In genomic region chr16:1194665-1195392, GRCh38 we compare ENCODE assay signal across 8 cellular contexts. TPM values are rescaled to one million over a fixed set of nuclear protein-coding genes. Genes with fewer than 3 reads are reported as not detected.
DNase-seq lines count a peak whose midpoint lies in the region; ATAC-seq and TF ChIP-seq lines count a peak whose summit lies in the region.

No MANE protein-coding gene starts in this region.

- ATAC-seq in GM18519 (IDR thresholded peaks at IDR 0.05; ENCODE audit: low FRiP score, unreplicated experiment) (no peak), GM18502 (IDR thresholded peaks at IDR 0.05; ENCODE audit: poor library complexity, unreplicated experiment) (no peak)

- 46% methylated on average over 55 of the region's 61 CpGs for WGBS in prostate gland

- peak; percentile 81 to 88 (median 83) for TF ChIP-seq CTCF in prostate gland (IDR thresholded peaks at IDR 0.05)

- H3K27ac ChIP-seq in prostate gland, result no peak overlapping the region

- no peaks in the 10 kb centered on the region for H3K9me3 ChIP-seq in prostate gland

- no peaks in the 10 kb centered on the region for H3K36me3 ChIP-seq in prostate gland

- H3K4me1 ChIP-seq in prostate gland (replicated peaks), result no peaks in the 10 kb centered on the region

- intact Hi-C loops in prostate gland (cut with DNase I), result no loop called here

- H3K4me3 ChIP-seq in prostate gland, result no peak overlapping the region

- TF ChIP-seq POLR2A in prostate gland (IDR thresholded peaks at IDR 0.05), result no peak

- H3K27me3 ChIP-seq in prostate gland (replicated peaks; ENCODE audit: insufficient read depth), result no peaks in the 10 kb centered on the region

- DNase-seq in EH (ENCODE audit: low read depth), result peak; percentile 2
- DNase-seq in NCI-H69 (lab: John Stamatoyannopoulos, UW), result peak; percentile 38
- peak; percentile 71 for DNase-seq in ecto neural progenitor cell (ENCODE audit: low spot score)
- DNase-seq in prostate gland (ENCODE audit: low spot score), result no peak
- DNase-seq in HPDE6-E6E7 (ENCODE audit: extremely low spot score), result no peak
- no peak for DNase-seq in DMS79 (lab: John Stamatoyannopoulos, UW)

RNA-seq across cellular contexts. Expression of gene TPSG1, which starts 30.2 kb away (rescaled TPM):
- not detected for total RNA-seq in prostate gland

RNA-seq across cellular contexts. Expression of gene TPSB2, which starts 35.2 kb away (rescaled TPM):
- total RNA-seq in prostate gland, result 10 to 100 TPM; 31.8 to 78.7 TPM

RNA-seq across cellular contexts. Expression of gene CACNA1H, which starts 41.9 kb away (rescaled TPM):
- total RNA-seq in prostate gland, result 100 to 1,000 TPM in 1 of 2 donors, 10 to 100 TPM in 1; 32.5 to 111 TPM

RNA-seq across cellular contexts. Expression of gene TPSAB1, which starts 45.7 kb away (rescaled TPM):
- total RNA-seq in prostate gland, result 10 to 100 TPM; 17.7 to 33.6 TPM

Comparison
In these comparisons a context has a peak if more than half of its experiments do, and no peak if none do; other contexts are left out.
1. DNase-seq: peak in EH (single experiment), NCI-H69 (single experiment) and ecto neural progenitor cell (single experiment); none in prostate gland (single experiment), HPDE6-E6E7 (single experiment) and DMS79 (single experiment).